12 cellular contexts compared by ENCODE assay signal in genomic region chr20:3093861-3094361, GRCh38. TPM values are rescaled to one million over a fixed set of nuclear protein-coding genes. Genes with fewer than 3 reads are reported as not detected.
A peak's percentile ranks its signal among the peaks of the same experiment; 100 is the strongest.
DNase-seq lines count a peak whose midpoint lies in the region; ATAC-seq, FAIRE-seq and TF ChIP-seq lines count a peak whose summit lies in the region.
"Had no signal": no experiment of that assay in that cellular context is flagged by ENCODE, and none has a peak within 500 bp of the region (broad histone marks: within the 10 kb centered on the region; RNA-seq: fewer than 3 reads in every experiment).

No MANE protein-coding gene starts in this region.

- H3K27ac ChIP-seq in liver (ENCODE audit: low read depth in 1 of 2, low read length in 2 of 2) (no peak overlapping the region), HepG2 (ENCODE audit: extremely low read length, insufficient read depth, low read length) (no peak overlapping the region)
- H3K27ac ChIP-seq: RWPE1 had no signal

- peaks cover 28% of the 10 kb centered on the region for H3K4me1 Mint-ChIP-seq in activated naive CD8-positive, alpha-beta T cell treated with anti-CD3 and anti-CD28 coated beads, Interleukin-2, amount 50 U/mL, for 24 hours
- H3K4me1 Mint-ChIP-seq in stimulated activated naive CD8-positive, alpha-beta T cell treated with anti-CD3 and anti-CD28 coated beads, Interleukin-15, Interleukin-2, amounts not matched to agents 100 ng/mL and 50 ng/mL, for 24 hours (ENCODE audit: low read depth), result peaks cover 30% of the 10 kb centered on the region

- ATAC-seq in HepG2 (no peak), HG03439 (IDR thresholded peaks at IDR 0.05; ENCODE audit: unreplicated experiment) (no peak), GM18502 (IDR thresholded peaks at IDR 0.05; ENCODE audit: poor library complexity, unreplicated experiment) (no peak)
- no peak for ATAC-seq in activated naive CD8-positive, alpha-beta T cell treated with anti-CD3 and anti-CD28 coated beads, Interleukin-2, amount 50 U/mL, for 24 hours

- no TSS peak for BruUV-seq in HepG2 (replicated peaks; lab: Mats Ljungman, UMichigan)

- H3K27me3 Mint-ChIP-seq in activated naive CD8-positive, alpha-beta T cell treated with anti-CD3 and anti-CD28 coated beads, Interleukin-2, amount 50 U/mL, for 24 hours, result peaks cover 15% of the 10 kb centered on the region
- peaks cover 13% of the 10 kb centered on the region for H3K27me3 Mint-ChIP-seq in stimulated activated naive CD8-positive, alpha-beta T cell treated with anti-CD3 and anti-CD28 coated beads, Interleukin-15, Interleukin-2, amounts not matched to agents 100 ng/mL and 50 ng/mL, for 24 hours

- no peaks in the 10 kb centered on the region for H3K79me2 ChIP-seq in HepG2 (ENCODE audit: insufficient read depth, low read length)

- H3K36me3 ChIP-seq in liver (ENCODE audit: control insufficient read depth in 4 of 4, insufficient read depth in 3 of 4, low read depth in 1 of 4, low read length in 3 of 4), result no peaks in the 10 kb centered on the region
- no peaks in the 10 kb centered on the region for H3K36me3 ChIP-seq in HepG2 (replicated peaks in 1 of 2; ENCODE audit: control insufficient read depth in 1 of 2, insufficient read depth in 2 of 2, low read length in 2 of 2)

- no peak overlapping the region for H2AFZ ChIP-seq in HepG2 (ENCODE audit: low read length)

- CTCF ChIA-PET in HepG2 (lab: Yijun Ruan, JAX; ENCODE audit: low intra/inter-chr PET ratio, low total read pairs), result no interaction called here

- 62% methylated on average over 10 of the region's 10 CpGs for WGBS in liver
- WGBS in HepG2 (ENCODE audit: low lambda C conversion rate), result 84% methylated on average over 10 of the region's 10 CpGs

- no peak for TF ChIP-seq POLR2A in HepG2 (IDR thresholded peaks at IDR 0.05; ENCODE audit: insufficient read depth in 1 of 2, low read depth in 2 of 2, low read length in 2 of 2)

- DNase-seq in HepG2 (ENCODE audit: low spot score), result no peak
- DNase-seq in OCI-M2 (lab: John Stamatoyannopoulos, UW; ENCODE audit: unreplicated experiment), result peak; percentile 62
- no peak for DNase-seq in activated naive CD8-positive, alpha-beta T cell treated with anti-CD3 and anti-CD28 coated beads, Interleukin-2, amount 50 U/mL, for 24 hours
- DNase-seq in NK-92 (lab: John Stamatoyannopoulos, UW; ENCODE audit: unreplicated experiment), result no peak
- DNase-seq: NCI-H226 had no signal

- FAIRE-seq in HepG2 (lab: Jason Lieb, UNC), result no peak

- no peak overlapping the region for H3K4me2 ChIP-seq in HepG2 (ENCODE audit: low read depth, low read length)

- TF ChIP-seq EP300 in HepG2 (IDR thresholded peaks at IDR 0.05; ENCODE audit: low read depth in 2 of 2, low read length in 2 of 2), result no peak
- no peak for TF ChIP-seq EP300 in HepG2 (CRISPR knock-in tag; IDR thresholded peaks at IDR 0.05; ENCODE audit: borderline replicate concordance)

- peak overlapping the region; percentile 75 for H3K27ac Mint-ChIP-seq in activated naive CD8-positive, alpha-beta T cell treated with anti-CD3 and anti-CD28 coated beads, Interleukin-2, amount 50 U/mL, for 24 hours
- H3K27ac Mint-ChIP-seq in stimulated activated naive CD8-positive, alpha-beta T cell treated with anti-CD3 and anti-CD28 coated beads, Interleukin-15, Interleukin-2, amounts not matched to agents 100 ng/mL and 50 ng/mL, for 24 hours, result peak overlapping the region; percentile 52

- intact Hi-C loops in HepG2 (cut with micrococcal nuclease; ENCODE audit: unreplicated experiment), result no loop called here

- in situ Hi-C loops in HepG2 (cut with HindIII; ENCODE audit: extremely low pct_ligation_motif_present, low pct_unique_long_range_greater_than_20kb), result no loop called here

- no peaks in the 10 kb centered on the region for H3K9me3 ChIP-seq in liver (ENCODE audit: control insufficient read depth in 4 of 4, low read length in 3 of 4)
- H3K9me3 ChIP-seq in HepG2 (ENCODE audit: low read length), result no peaks in the 10 kb centered on the region

- POLR2A ChIA-PET in HepG2 (lab: Yijun Ruan, JAX), result no interaction called here

- H3K9me3 Mint-ChIP-seq in activated naive CD8-positive, alpha-beta T cell treated with anti-CD3 and anti-CD28 coated beads, Interleukin-2, amount 50 U/mL, for 24 hours, result no peaks in the 10 kb centered on the region
- no peaks in the 10 kb centered on the region for H3K9me3 Mint-ChIP-seq in stimulated activated naive CD8-positive, alpha-beta T cell treated with anti-CD3 and anti-CD28 coated beads, Interleukin-15, Interleukin-2, amounts not matched to agents 100 ng/mL and 50 ng/mL, for 24 hours

- H3K4me1 ChIP-seq in liver (ENCODE audit: control insufficient read depth in 4 of 4, insufficient read depth in 4 of 4, low read length in 3 of 4) (peaks cover 0 to 3% (median 0%) of the 10 kb centered on the region in 4 donors), HepG2 (ENCODE audit: insufficient read depth, low read length) (peaks cover 11% of the 10 kb centered on the region)

- H4K20me1 ChIP-seq in HepG2 (ENCODE audit: insufficient read depth, low read length), result no peaks in the 10 kb centered on the region

- H3K27me3 ChIP-seq in liver (ENCODE audit: control insufficient read depth in 4 of 4, insufficient read depth in 4 of 4, low read length in 3 of 4) (peaks cover 0 to 3% (median 0%) of the 10 kb centered on the region in 4 donors), HepG2 (ENCODE audit: control insufficient read depth in 1 of 2, insufficient read depth in 2 of 2, low read length in 2 of 2) (peaks cover 4 to 12% of the 10 kb centered on the region in 2 experiments; a peak in 2 of 5 replicates)

- H3K4me3 ChIP-seq in liver (ENCODE audit: low read depth in 1 of 3, low read length in 3 of 3), result no peak overlapping the region
- no peak overlapping the region for H3K4me3 ChIP-seq in HepG2 (replicated peaks in 1 of 3; ENCODE audit: insufficient read depth in 1 of 3, low read depth in 2 of 3, low read length in 3 of 3)

- H3K9ac ChIP-seq in liver (ENCODE audit: low read depth in 1 of 2, low read length in 2 of 2) (no peak overlapping the region), HepG2 (ENCODE audit: insufficient read depth, low read depth, low read length) (no peak overlapping the region)

- H3K36me3 Mint-ChIP-seq in activated naive CD8-positive, alpha-beta T cell treated with anti-CD3 and anti-CD28 coated beads, Interleukin-2, amount 50 U/mL, for 24 hours (ENCODE audit: low read depth), result no peaks in the 10 kb centered on the region
- H3K36me3 Mint-ChIP-seq in stimulated activated naive CD8-positive, alpha-beta T cell treated with anti-CD3 and anti-CD28 coated beads, Interleukin-15, Interleukin-2, amounts not matched to agents 100 ng/mL and 50 ng/mL, for 24 hours (ENCODE audit: low read depth), result no peaks in the 10 kb centered on the region

- TF ChIP-seq RAD21 in liver (IDR thresholded peaks at IDR 0.05) (no peak), HepG2 (CRISPR knock-in tag; IDR thresholded peaks at IDR 0.05) (no peak)

- TF ChIP-seq CTCF in liver (IDR thresholded peaks at IDR 0.05; ENCODE audit: low read depth, low read length, missing input control) (no peak), HepG2 (CRISPR knock-in tag; IDR thresholded peaks at IDR 0.05) (no peak)

- H3K4me3 Mint-ChIP-seq in activated naive CD8-positive, alpha-beta T cell treated with anti-CD3 and anti-CD28 coated beads, Interleukin-2, amount 50 U/mL, for 24 hours, result peak overlapping the region; percentile 52
- H3K4me3 Mint-ChIP-seq in stimulated activated naive CD8-positive, alpha-beta T cell treated with anti-CD3 and anti-CD28 coated beads, Interleukin-15, Interleukin-2, amounts not matched to agents 100 ng/mL and 50 ng/mL, for 24 hours, result peak overlapping the region; percentile 20

RNA-seq across cellular contexts. Expression of gene AVP, which starts 9.4 kb away (rescaled TPM):
- total RNA-seq in liver (not detected), HepG2 (2016; rRNA removed; fragmentation: Illumina TruSeq; extraction: Trizol) (not detected in 2 replicates)
- polyA plus RNA-seq in liver (1 to 10 TPM in 1 of 2 donors, not detected in 1; 2.5 TPM), HepG2 (2011; rRNA removed) (0.12 and 0.21 TPM in 2 replicates)
- not detected in 2 replicates for total RNA-seq in HepG2 (2016; cell fraction: cytosol; rRNA removed; fragmentation: Illumina TruSeq; extraction: Trizol; ENCODE audit: low read depth)
- total RNA-seq in HepG2 (2016; cell fraction: insoluble cytoplasmic fraction; rRNA removed; fragmentation: Illumina TruSeq; extraction: Trizol), result not detected in 2 replicates
- total RNA-seq in HepG2 (2016; cell fraction: membrane; rRNA removed; fragmentation: Illumina TruSeq; extraction: Trizol), result not detected in 2 replicates
- not detected in 2 replicates for total RNA-seq in HepG2 (2016; cell fraction: nucleus; rRNA removed; fragmentation: Illumina TruSeq; extraction: Trizol)
- polyA plus RNA-seq in HepG2 (2011; cell fraction: cytosol; rRNA removed), result 0.22 and 0.74 TPM in 2 replicates
- polyA plus RNA-seq in HepG2 (2011; cell fraction: nucleus; rRNA removed), result 0.37 and 0.38 TPM in 2 replicates
- polyA plus RNA-seq in HepG2 (2012), result not detected in 2 replicates
- not detected in 2 replicates for polyA plus RNA-seq in HepG2 (2016; cell fraction: cytosol; fragmentation: Illumina TruSeq; extraction: Trizol; ENCODE audit: low read depth)
- polyA plus RNA-seq in HepG2 (2016; cell fraction: insoluble cytoplasmic fraction; fragmentation: Illumina TruSeq; extraction: Trizol; ENCODE audit: low read depth), result not detected in 2 replicates
- not detected in 2 replicates for polyA plus RNA-seq in HepG2 (2016; cell fraction: membrane; fragmentation: Illumina TruSeq; extraction: Trizol; ENCODE audit: low read depth)
- not detected in 2 replicates for polyA plus RNA-seq in HepG2 (2016; cell fraction: nucleus; fragmentation: Illumina TruSeq; extraction: Trizol; ENCODE audit: insufficient read depth, low read depth)
- polyA minus RNA-seq in HepG2 (2011; rRNA and poly(A)+ RNA removed; ENCODE audit: low replicate concordance), result not detected in 2 replicates
- polyA minus RNA-seq in HepG2 (2011; cell fraction: cytosol; rRNA and poly(A)+ RNA removed), result not detected in 2 replicates
- polyA minus RNA-seq in HepG2 (2011; cell fraction: nucleus; rRNA and poly(A)+ RNA removed), result not detected in 2 replicates
- total RNA-seq: cerebellum, G401 had no signal

RNA-seq across cellular contexts. Expression of gene OXT, which starts 22.5 kb away (rescaled TPM):
- 1 to 10 TPM in 1 of 2 donors, under 1 TPM in 1; 0.75 to 6.5 TPM for total RNA-seq in liver
- 10 to 100 TPM in 1 of 2 donors, 1 to 10 TPM in 1; 2.0 to 41.6 TPM for polyA plus RNA-seq in liver
- not detected in 2 replicates for total RNA-seq in HepG2 (2016; rRNA removed; fragmentation: Illumina TruSeq; extraction: Trizol)
- total RNA-seq in HepG2 (2016; cell fraction: cytosol; rRNA removed; fragmentation: Illumina TruSeq; extraction: Trizol; ENCODE audit: low read depth), result not detected in 2 replicates
- total RNA-seq in HepG2 (2016; cell fraction: insoluble cytoplasmic fraction; rRNA removed; fragmentation: Illumina TruSeq; extraction: Trizol), result not detected in 2 replicates
- total RNA-seq in HepG2 (2016; cell fraction: membrane; rRNA removed; fragmentation: Illumina TruSeq; extraction: Trizol), result not detected in 2 replicates
- total RNA-seq in HepG2 (2016; cell fraction: nucleus; rRNA removed; fragmentation: Illumina TruSeq; extraction: Trizol), result not detected in 2 replicates
- polyA plus RNA-seq in HepG2 (2011; rRNA removed), result not detected in 2 replicates
- polyA plus RNA-seq in HepG2 (2011; cell fraction: cytosol; rRNA removed), result not detected in 2 replicates
- polyA plus RNA-seq in HepG2 (2011; cell fraction: nucleus; rRNA removed), result not detected in 2 replicates
- not detected in 2 replicates for polyA plus RNA-seq in HepG2 (2012)
- polyA plus RNA-seq in HepG2 (2016; cell fraction: cytosol; fragmentation: Illumina TruSeq; extraction: Trizol; ENCODE audit: low read depth), result not detected in 2 replicates
- polyA plus RNA-seq in HepG2 (2016; cell fraction: insoluble cytoplasmic fraction; fragmentation: Illumina TruSeq; extraction: Trizol; ENCODE audit: low read depth), result not detected in 2 replicates
- polyA plus RNA-seq in HepG2 (2016; cell fraction: membrane; fragmentation: Illumina TruSeq; extraction: Trizol; ENCODE audit: low read depth), result not detected in 2 replicates
- not detected in 2 replicates for polyA plus RNA-seq in HepG2 (2016; cell fraction: nucleus; fragmentation: Illumina TruSeq; extraction: Trizol; ENCODE audit: insufficient read depth, low read depth)
- not detected in 2 replicates for polyA minus RNA-seq in HepG2 (2011; rRNA and poly(A)+ RNA removed; ENCODE audit: low replicate concordance)
- not detected in 2 replicates for polyA minus RNA-seq in HepG2 (2011; cell fraction: cytosol; rRNA and poly(A)+ RNA removed)
- not detected in 2 replicates for polyA minus RNA-seq in HepG2 (2011; cell fraction: nucleus; rRNA and poly(A)+ RNA removed)
- total RNA-seq: cerebellum, G401 had no signal

RNA-seq across cellular contexts. Expression of gene MRPS26, which starts 48.1 kb away (rescaled TPM):
- total RNA-seq in liver (10 to 100 TPM; 26.9 to 29.1 TPM), HepG2 (2016; rRNA removed; fragmentation: Illumina TruSeq; extraction: Trizol) (187 and 201 TPM in 2 replicates)
- polyA plus RNA-seq in liver (10 to 100 TPM; 51.5 to 65.2 TPM), HepG2 (2011; rRNA removed) (89.8 and 96.6 TPM in 2 replicates)
- 73.7 and 85.4 TPM in 2 replicates for total RNA-seq in HepG2 (2016; cell fraction: cytosol; rRNA removed; fragmentation: Illumina TruSeq; extraction: Trizol; ENCODE audit: low read depth)
- 186 and 201 TPM in 2 replicates for total RNA-seq in HepG2 (2016; cell fraction: insoluble cytoplasmic fraction; rRNA removed; fragmentation: Illumina TruSeq; extraction: Trizol)
- total RNA-seq in HepG2 (2016; cell fraction: membrane; rRNA removed; fragmentation: Illumina TruSeq; extraction: Trizol), result 110 and 125 TPM in 2 replicates
- total RNA-seq in HepG2 (2016; cell fraction: nucleus; rRNA removed; fragmentation: Illumina TruSeq; extraction: Trizol), result 63.7 and 71.2 TPM in 2 replicates
- polyA plus RNA-seq in HepG2 (2011; cell fraction: cytosol; rRNA removed), result 91.9 and 140 TPM in 2 replicates
- 52.3 and 57.4 TPM in 2 replicates for polyA plus RNA-seq in HepG2 (2011; cell fraction: nucleus; rRNA removed)
- polyA plus RNA-seq in HepG2 (2012), result 67.7 and 77.8 TPM in 2 replicates
- polyA plus RNA-seq in HepG2 (2016; cell fraction: cytosol; fragmentation: Illumina TruSeq; extraction: Trizol; ENCODE audit: low read depth), result 65.7 and 79.0 TPM in 2 replicates
- polyA plus RNA-seq in HepG2 (2016; cell fraction: insoluble cytoplasmic fraction; fragmentation: Illumina TruSeq; extraction: Trizol; ENCODE audit: low read depth), result 195 and 204 TPM in 2 replicates
- polyA plus RNA-seq in HepG2 (2016; cell fraction: membrane; fragmentation: Illumina TruSeq; extraction: Trizol; ENCODE audit: low read depth), result 80.8 and 93.5 TPM in 2 replicates
- 120 and 125 TPM in 2 replicates for polyA plus RNA-seq in HepG2 (2016; cell fraction: nucleus; fragmentation: Illumina TruSeq; extraction: Trizol; ENCODE audit: insufficient read depth, low read depth)
- polyA minus RNA-seq in HepG2 (2011; rRNA and poly(A)+ RNA removed; ENCODE audit: low replicate concordance), result 22.4 and 55.0 TPM in 2 replicates
- polyA minus RNA-seq in HepG2 (2011; cell fraction: cytosol; rRNA and poly(A)+ RNA removed), result 24.7 and 35.9 TPM in 2 replicates
- 13.3 and 16.5 TPM in 2 replicates for polyA minus RNA-seq in HepG2 (2011; cell fraction: nucleus; rRNA and poly(A)+ RNA removed)

RNA-seq across cellular contexts. Expression of gene GNRH2, which starts 50.5 kb away (rescaled TPM):
- total RNA-seq in liver, result under 1 TPM in 1 of 2 donors, not detected in 1; 0.25 TPM
- polyA plus RNA-seq in liver, result under 1 TPM; 0.44 to 0.58 TPM
- not detected in 2 replicates for total RNA-seq in HepG2 (2016; rRNA removed; fragmentation: Illumina TruSeq; extraction: Trizol)
- total RNA-seq in HepG2 (2016; cell fraction: cytosol; rRNA removed; fragmentation: Illumina TruSeq; extraction: Trizol; ENCODE audit: low read depth), result not detected in 2 replicates
- 0.22 TPM in 1 of 2 replicates, not detected in the other for total RNA-seq in HepG2 (2016; cell fraction: insoluble cytoplasmic fraction; rRNA removed; fragmentation: Illumina TruSeq; extraction: Trizol)
- total RNA-seq in HepG2 (2016; cell fraction: membrane; rRNA removed; fragmentation: Illumina TruSeq; extraction: Trizol), result not detected in 2 replicates
- total RNA-seq in HepG2 (2016; cell fraction: nucleus; rRNA removed; fragmentation: Illumina TruSeq; extraction: Trizol), result 0.72 and 1.5 TPM in 2 replicates
- 0.22 and 0.28 TPM in 2 replicates for polyA plus RNA-seq in HepG2 (2011; rRNA removed)
- polyA plus RNA-seq in HepG2 (2011; cell fraction: cytosol; rRNA removed), result not detected in 2 replicates
- 2.9 and 3.0 TPM in 2 replicates for polyA plus RNA-seq in HepG2 (2011; cell fraction: nucleus; rRNA removed)
- polyA plus RNA-seq in HepG2 (2012), result 0.37 TPM in 1 of 2 replicates, not detected in the other
- polyA plus RNA-seq in HepG2 (2016; cell fraction: cytosol; fragmentation: Illumina TruSeq; extraction: Trizol; ENCODE audit: low read depth), result not detected in 2 replicates
- polyA plus RNA-seq in HepG2 (2016; cell fraction: insoluble cytoplasmic fraction; fragmentation: Illumina TruSeq; extraction: Trizol; ENCODE audit: low read depth), result not detected in 2 replicates
- not detected in 2 replicates for polyA plus RNA-seq in HepG2 (2016; cell fraction: membrane; fragmentation: Illumina TruSeq; extraction: Trizol; ENCODE audit: low read depth)
- 0.96 and 1.2 TPM in 2 replicates for polyA plus RNA-seq in HepG2 (2016; cell fraction: nucleus; fragmentation: Illumina TruSeq; extraction: Trizol; ENCODE audit: insufficient read depth, low read depth)
- polyA minus RNA-seq in HepG2 (2011; rRNA and poly(A)+ RNA removed; ENCODE audit: low replicate concordance), result 0.21 and 1.1 TPM in 2 replicates
- not detected in 2 replicates for polyA minus RNA-seq in HepG2 (2011; cell fraction: cytosol; rRNA and poly(A)+ RNA removed)
- 5.0 and 7.0 TPM in 2 replicates for polyA minus RNA-seq in HepG2 (2011; cell fraction: nucleus; rRNA and poly(A)+ RNA removed)
- total RNA-seq: cerebellum, G401 had no signal
